ENCODE assay signal across 13 cellular contexts in genomic region chr1:20380616-20381035, GRCh38.
DNase-seq lines count a peak whose midpoint lies in the region; ATAC-seq and TF ChIP-seq lines count a peak whose summit lies in the region.
"Had no signal": no experiment of that assay in that cellular context is flagged by ENCODE, and none has a peak within 500 bp of the region (broad histone marks: within the 10 kb centered on the region; RNA-seq: fewer than 3 reads in every experiment).

No MANE protein-coding gene starts in this region.

- no peak for DNase-seq in activated naive CD8-positive, alpha-beta T cell treated with anti-CD3 and anti-CD28 coated beads, Interleukin-2, amount 50 U/mL, for 24 hours
- no peak for DNase-seq in activated naive CD8-positive, alpha-beta T cell treated with anti-CD3 and anti-CD28 coated beads for 36 hours
- DNase-seq in SW480 (ENCODE audit: low spot score) (peak; percentile 17), glutamatergic neuron (peak; percentile 47), testis (peak; percentile 45), superior temporal gyrus (ENCODE audit: extremely low spot score) (no peak)
- DNase-seq: CD4-positive, alpha-beta T cell; effector CD4-positive, alpha-beta T cell; left colon; NCI-H187 treated with DMSO at 0.1 percent for 48 hours had no signal

- peaks cover 5% of the 10 kb centered on the region for H3K4me1 Mint-ChIP-seq in activated naive CD8-positive, alpha-beta T cell treated with anti-CD3 and anti-CD28 coated beads, Interleukin-2, amount 50 U/mL, for 24 hours
- peaks cover 3% of the 10 kb centered on the region for H3K4me1 Mint-ChIP-seq in activated naive CD8-positive, alpha-beta T cell treated with anti-CD3 and anti-CD28 coated beads for 36 hours
- H3K4me1 Mint-ChIP-seq in glutamatergic neuron (ENCODE audit: low read depth, unreplicated experiment) = peaks cover 22% of the 10 kb centered on the region

- peak overlapping the region; percentile 84 for H3K27ac Mint-ChIP-seq in activated naive CD8-positive, alpha-beta T cell treated with anti-CD3 and anti-CD28 coated beads, Interleukin-2, amount 50 U/mL, for 24 hours
- no peak overlapping the region for H3K27ac Mint-ChIP-seq in activated naive CD8-positive, alpha-beta T cell treated with anti-CD3 and anti-CD28 coated beads for 36 hours
- no peak overlapping the region for H3K27ac Mint-ChIP-seq in glutamatergic neuron (ENCODE audit: unreplicated experiment)
- H3K27ac Mint-ChIP-seq: CD4-positive, alpha-beta T cell had no signal

- TF ChIP-seq POLR2A in testis (IDR thresholded peaks at IDR 0.05) = no peak

- H3K36me3 ChIP-seq in testis (ENCODE audit: low read depth, missing control alignments) = no peaks in the 10 kb centered on the region

- no peak overlapping the region for H3K4me3 Mint-ChIP-seq in activated naive CD8-positive, alpha-beta T cell treated with anti-CD3 and anti-CD28 coated beads, Interleukin-2, amount 50 U/mL, for 24 hours
- H3K4me3 Mint-ChIP-seq in activated naive CD8-positive, alpha-beta T cell treated with anti-CD3 and anti-CD28 coated beads for 36 hours = no peak overlapping the region
- H3K4me3 Mint-ChIP-seq in glutamatergic neuron (ENCODE audit: unreplicated experiment) = no peak overlapping the region
- H3K4me3 Mint-ChIP-seq: CD4-positive, alpha-beta T cell had no signal

- H3K27me3 ChIP-seq in testis = no peaks in the 10 kb centered on the region

- H3K27ac ChIP-seq in testis = no peak overlapping the region
- H3K27ac ChIP-seq: SK-N-MC had no signal

- no peak for TF ChIP-seq CTCF in glutamatergic neuron (IDR thresholded peaks at IDR 0.05; ENCODE audit: partially characterized antibody, unreplicated experiment)
- no peak for TF ChIP-seq CTCF in testis (IDR thresholded peaks at IDR 0.05)

- H3K36me3 Mint-ChIP-seq in activated naive CD8-positive, alpha-beta T cell treated with anti-CD3 and anti-CD28 coated beads, Interleukin-2, amount 50 U/mL, for 24 hours (ENCODE audit: low read depth) = peaks cover 2% of the 10 kb centered on the region
- no peaks in the 10 kb centered on the region for H3K36me3 Mint-ChIP-seq in activated naive CD8-positive, alpha-beta T cell treated with anti-CD3 and anti-CD28 coated beads for 36 hours
- no peaks in the 10 kb centered on the region for H3K36me3 Mint-ChIP-seq in glutamatergic neuron (ENCODE audit: unreplicated experiment)

- H3K9me3 Mint-ChIP-seq in activated naive CD8-positive, alpha-beta T cell treated with anti-CD3 and anti-CD28 coated beads, Interleukin-2, amount 50 U/mL, for 24 hours = peaks cover 6% of the 10 kb centered on the region
- no peaks in the 10 kb centered on the region for H3K9me3 Mint-ChIP-seq in activated naive CD8-positive, alpha-beta T cell treated with anti-CD3 and anti-CD28 coated beads for 36 hours
- H3K9me3 Mint-ChIP-seq in glutamatergic neuron (ENCODE audit: unreplicated experiment) = peaks cover 8% of the 10 kb centered on the region
- H3K9me3 Mint-ChIP-seq: CD4-positive, alpha-beta T cell had no signal

- 59 to 60% methylated on average over 11 of the region's 11 CpGs for WGBS in testis, 2 donors

- intact Hi-C loops in testis (cut with DNase I; ENCODE audit: low total_unique reads) = no loop called here

- peaks cover 54% of the 10 kb centered on the region for H3K27me3 Mint-ChIP-seq in activated naive CD8-positive, alpha-beta T cell treated with anti-CD3 and anti-CD28 coated beads, Interleukin-2, amount 50 U/mL, for 24 hours
- peaks cover 54% of the 10 kb centered on the region for H3K27me3 Mint-ChIP-seq in activated naive CD8-positive, alpha-beta T cell treated with anti-CD3 and anti-CD28 coated beads for 36 hours
- H3K27me3 Mint-ChIP-seq in glutamatergic neuron (ENCODE audit: unreplicated experiment) = peaks cover 13% of the 10 kb centered on the region

- H3K4me3 ChIP-seq in testis = no peak overlapping the region
- H3K4me3 ChIP-seq: SK-N-MC had no signal

- no peaks in the 10 kb centered on the region for H3K4me1 ChIP-seq in testis

- peak; percentile 77 for ATAC-seq in activated naive CD8-positive, alpha-beta T cell treated with anti-CD3 and anti-CD28 coated beads, Interleukin-2, amount 50 U/mL, for 24 hours
- ATAC-seq in HG03432 (IDR thresholded peaks at IDR 0.05; ENCODE audit: unreplicated experiment) (no peak), HG03457 (IDR thresholded peaks at IDR 0.05; ENCODE audit: unreplicated experiment) (no peak)
- ATAC-seq: left colon had no signal

- H3K9me3 ChIP-seq in testis = no peaks in the 10 kb centered on the region

Comparison
In these comparisons a context has a peak if more than half of its experiments do, and no peak if none do; other contexts are left out.
1. DNase-seq: peak in SW480 (single experiment), glutamatergic neuron (single experiment) and testis (single experiment); none in activated naive CD8-positive, alpha-beta T cell treated with anti-CD3 and anti-CD28 coated beads, Interleukin-2, amount 50 U/mL, for 24 hours (single experiment), activated naive CD8-positive, alpha-beta T cell treated with anti-CD3 and anti-CD28 coated beads for 36 hours (single experiment) and superior temporal gyrus (single experiment).